13 cellular contexts compared by ENCODE assay signal in the genomic region with DNA sequence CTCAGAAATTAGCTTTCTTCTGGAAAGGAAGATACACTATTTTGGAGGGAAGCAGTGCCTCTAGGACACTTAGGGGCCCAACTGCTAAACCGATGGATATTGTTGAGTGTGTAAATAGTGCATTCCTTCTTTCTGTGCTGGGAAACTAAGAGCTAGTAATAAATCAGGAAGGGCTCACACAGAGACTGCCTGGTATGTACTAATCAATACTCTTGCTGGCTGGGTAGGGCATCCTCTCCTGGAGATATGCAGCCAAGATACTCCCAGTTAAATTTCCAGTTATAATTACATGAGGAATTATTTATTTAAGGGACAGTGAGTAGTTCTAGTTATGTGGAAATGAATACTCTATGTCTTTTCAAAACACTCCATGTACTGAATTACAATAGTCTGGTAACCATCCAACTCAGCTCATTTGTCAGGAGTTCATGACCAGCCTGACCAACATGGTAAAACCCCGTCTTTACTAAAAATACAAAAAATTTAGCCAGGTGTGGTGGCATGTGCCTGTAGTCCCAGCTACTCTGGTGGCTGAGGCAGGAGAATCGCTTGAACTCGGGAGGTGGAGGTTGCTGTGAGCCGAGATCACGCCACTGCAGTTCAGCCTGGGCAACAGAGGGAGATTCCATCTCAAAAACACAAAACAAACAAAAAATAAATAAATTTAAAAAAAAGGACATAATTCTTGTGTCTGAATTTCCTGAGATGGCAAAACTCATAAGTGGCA.
DNase-seq lines count a peak whose midpoint lies in the region; ATAC-seq and TF ChIP-seq lines count a peak whose summit lies in the region.
"Had no signal": no experiment of that assay in that cellular context is flagged by ENCODE, and none has a peak within 500 bp of the region (broad histone marks: within the 10 kb centered on the region; RNA-seq: fewer than 3 reads in every experiment).

No MANE protein-coding gene starts in this region.

- TF ChIP-seq CTCF in C4-2B (conservative IDR thresholded peaks at IDR 0.05) = no peak
- TF ChIP-seq CTCF in OCI-LY1 (IDR thresholded peaks at IDR 0.05; ENCODE audit: low read length) = no peak
- TF ChIP-seq CTCF in mammary epithelial cell (conservative IDR thresholded peaks at IDR 0.05 in 1 of 2, IDR thresholded peaks at IDR 0.05 in 1 of 2; ENCODE audit: extremely low read depth in 1 of 2, insufficient read depth in 1 of 2, low read depth in 1 of 2, low read length in 2 of 2) = no peak

- intact Hi-C loops in mammary epithelial cell (cut with micrococcal nuclease) = no loop called here

- no peak for ATAC-seq in GM19397 (IDR thresholded peaks at IDR 0.05; ENCODE audit: unreplicated experiment)
- no peak for ATAC-seq in GM19395 (IDR thresholded peaks at IDR 0.05; ENCODE audit: unreplicated experiment)

- H3K4me3 ChIP-seq in GM08714 (ENCODE audit: low read length) (peak overlapping the region; percentile 20), OCI-LY1 (ENCODE audit: low read depth, low read length, poor library complexity, severe bottlenecking) (peak overlapping the region; percentile 81), mammary epithelial cell (replicated peaks in 1 of 3; ENCODE audit: insufficient read depth in 1 of 3, low read depth in 2 of 3, low read length in 3 of 3) (no peak overlapping the region), HAP-1 (no peak overlapping the region)
- H3K4me3 ChIP-seq: esophagus muscularis mucosa, testis had no signal

- no peaks in the 10 kb centered on the region for H4K20me1 ChIP-seq in OCI-LY1 (ENCODE audit: insufficient read depth, low read length)
- H4K20me1 ChIP-seq in mammary epithelial cell (ENCODE audit: insufficient read depth, low read length) = no peaks in the 10 kb centered on the region

- no peak for DNase-seq in mammary epithelial cell
- DNase-seq in SK-N-DZ (ENCODE audit: low spot score) = no peak
- no peak for DNase-seq in HAP-1 (ENCODE audit: low spot score in 2 of 2)
- DNase-seq: occipital lobe; stimulated activated CD4-positive, alpha-beta T cell treated with anti-CD3 and anti-CD28 coated beads, Interleukin-2, amount 100 ng/mL, for 48 hours; testis had no signal

- no peak overlapping the region for H2AFZ ChIP-seq in OCI-LY1 (ENCODE audit: low read length)
- H2AFZ ChIP-seq in mammary epithelial cell (ENCODE audit: low read depth, low read length) = no peak overlapping the region

- H3F3A ChIP-seq in OCI-LY1 (ENCODE audit: insufficient read depth, low read length) = peaks cover 25% of the 10 kb centered on the region

- in situ Hi-C loops in mammary epithelial cell (cut with MboI; ENCODE audit: low sequenced_read_pairs in 2 of 2) = loop anchor here in 1 of 2 donors (5.0 kb wide), 1 partner anchor 80 kb away; a partner anchor contains a TSS
- in situ Hi-C loops in HAP-1 (cut with MboI; ENCODE audit: low sequenced_read_pairs) = no loop called here

- H3K9me2 ChIP-seq in OCI-LY1 (ENCODE audit: low read depth, low read length) = no peaks in the 10 kb centered on the region

- H3K27me3 ChIP-seq in OCI-LY1 (ENCODE audit: insufficient read depth, low read length) (no peaks in the 10 kb centered on the region), mammary epithelial cell (ENCODE audit: insufficient read depth, low read length) (no peaks in the 10 kb centered on the region), HAP-1 (ENCODE audit: low read depth) (no peaks in the 10 kb centered on the region)
- H3K27me3 ChIP-seq: cardiac muscle cell, testis had no signal

- peaks cover 5% of the 10 kb centered on the region; the same call in 1 of the 2 replicates for H3K36me3 ChIP-seq in OCI-LY1 (ENCODE audit: insufficient read depth, low read length)
- no peaks in the 10 kb centered on the region for H3K36me3 ChIP-seq in mammary epithelial cell (ENCODE audit: insufficient read depth, low read length)
- no peaks in the 10 kb centered on the region for H3K36me3 ChIP-seq in HAP-1 (replicated peaks)
- H3K36me3 ChIP-seq: cardiac muscle cell, esophagus muscularis mucosa had no signal

- H3K4me2 ChIP-seq in OCI-LY1 (ENCODE audit: low read length) (peak overlapping the region; percentile 76), mammary epithelial cell (ENCODE audit: insufficient read depth, low read depth, low read length) (peak overlapping the region; percentile 84)

- 85% methylated on average over 5 of the region's 6 CpGs for WGBS in mammary epithelial cell (ENCODE audit: low coverage, missing lambda C conversion rate)

- BruUV-seq in mammary epithelial cell (replicated peaks; lab: Mats Ljungman, UMichigan) = no TSS peak

- no peaks in the 10 kb centered on the region for H3K79me2 ChIP-seq in OCI-LY1 (ENCODE audit: insufficient read depth, low read length)
- no peaks in the 10 kb centered on the region for H3K79me2 ChIP-seq in mammary epithelial cell (ENCODE audit: insufficient read depth, low read length)

- dilution Hi-C loops in mammary epithelial cell (cut with HindIII; ENCODE audit: low sequenced_read_pairs) = no loop called here

- H3K4me1 ChIP-seq in OCI-LY1 (ENCODE audit: insufficient read depth, low read length, severe bottlenecking) = peaks cover 68% of the 10 kb centered on the region
- peaks cover 13% of the 10 kb centered on the region for H3K4me1 ChIP-seq in mammary epithelial cell (ENCODE audit: insufficient read depth, low read length)
- peaks cover 14% of the 10 kb centered on the region for H3K4me1 ChIP-seq in HAP-1

- H3K9me3 ChIP-seq in OCI-LY1 (ENCODE audit: low read length) (no peaks in the 10 kb centered on the region), mammary epithelial cell (replicated peaks; ENCODE audit: insufficient read depth, low read length) (no peaks in the 10 kb centered on the region), HAP-1 (no peaks in the 10 kb centered on the region)
- H3K9me3 ChIP-seq: esophagus muscularis mucosa, testis had no signal

- H3K9ac ChIP-seq in OCI-LY1 (ENCODE audit: low read length) = peak overlapping the region; percentile 98
- H3K9ac ChIP-seq in mammary epithelial cell (ENCODE audit: insufficient read depth, low read length) = no peak overlapping the region

- peak overlapping the region; percentile 71 for H3K27ac ChIP-seq in C4-2B
- H3K27ac ChIP-seq in OCI-LY1 (ENCODE audit: low read depth, low read length, poor library complexity, severe bottlenecking) = peak overlapping the region; percentile 100
- no peak overlapping the region for H3K27ac ChIP-seq in mammary epithelial cell (ENCODE audit: insufficient read depth, low read depth, low read length)
- H3K27ac ChIP-seq: cardiac muscle cell, testis had no signal

- CTCF ChIA-PET in mammary epithelial cell (lab: Charles Lee; ENCODE audit: low non-redundant PET) = interaction anchor here (0.6 kb wide), 1 partner anchor 544 kb away, joined by 3 read pairs; no protein-coding TSS in a partner anchor

Comparison
In these comparisons a context has a peak if more than half of its experiments do, and no peak if none do; other contexts are left out.
1. H3K4me3 ChIP-seq: peak in GM08714 (single experiment) and OCI-LY1 (single experiment); none in mammary epithelial cell (0 of 3) and HAP-1 (single experiment).